In the genomic region with DNA sequence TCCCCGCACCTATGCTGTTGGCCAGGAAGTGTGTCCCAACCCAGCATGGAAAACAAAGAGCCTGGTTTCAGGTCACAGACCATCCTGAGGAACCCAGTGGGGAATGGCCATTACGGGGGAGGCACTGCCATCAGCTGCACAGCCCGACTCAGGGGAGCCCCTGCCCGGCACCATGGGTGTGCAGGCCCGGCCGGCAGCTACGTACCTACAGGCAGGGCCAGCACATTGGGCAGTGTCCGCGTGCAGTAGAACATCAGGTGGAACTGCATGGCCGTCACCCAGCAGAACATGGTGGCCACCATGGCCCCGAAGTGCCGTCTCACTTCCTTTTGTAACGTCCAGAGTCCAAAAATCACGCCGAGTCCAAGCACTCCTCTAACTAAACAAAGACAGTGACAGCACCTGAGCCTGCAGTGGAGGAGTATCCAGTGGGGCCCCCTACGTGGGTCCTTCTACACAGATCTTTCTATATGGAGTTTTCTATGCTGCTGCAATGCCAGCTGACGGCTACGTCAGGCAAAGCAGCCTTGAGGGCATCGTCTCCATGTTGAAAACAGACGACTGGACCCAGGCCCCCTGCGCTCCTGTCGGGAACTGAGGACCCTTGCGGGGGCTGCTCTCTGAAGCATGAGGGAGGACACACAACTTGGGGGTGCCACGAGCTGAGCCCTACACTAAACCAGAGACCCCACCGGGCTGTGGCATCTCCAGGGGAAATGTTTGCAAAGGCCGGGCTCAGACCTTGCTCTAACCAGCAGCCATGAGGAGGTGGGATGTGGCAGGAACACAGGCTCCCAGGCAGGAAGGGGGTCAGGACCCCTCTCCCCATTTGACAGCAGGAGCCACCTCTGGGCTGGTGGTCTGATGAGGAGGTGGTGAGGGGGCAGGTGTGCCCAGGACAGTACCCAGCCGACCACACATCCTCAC, we compare ENCODE assay signal across 26 cellular contexts.
"Had no signal": no experiment of that assay in that cellular context is flagged by ENCODE, and none has a peak within 500 bp of the region (broad histone marks: within the 10 kb centered on the region; RNA-seq: fewer than 3 reads in every experiment).

No MANE protein-coding gene starts in this region.

- H3K27me3 ChIP-seq: SJSA1 had no signal

- FAIRE-seq: astrocyte had no signal

- H3K9me3 ChIP-seq: SJSA1 had no signal

- ATAC-seq: activated CD8-positive, alpha-beta memory T cell treated with anti-CD3 and anti-CD28 coated beads, Interleukin-2, amount 10 ng/mL, durations not matched to agents 7 days and 5 days; activated T-helper 17 cell treated with anti-CD3 and anti-CD28 coated beads, Interleukin-2, amount 50 U/mL, for 72 hours; Panc1; WTC11 had no signal

- DNase-seq: activated CD4-positive, alpha-beta T cell treated with anti-CD3 and anti-CD28 coated beads, Interleukin-2, amount 10 ng/mL, durations not matched to agents 24 days and 14 days; activated CD4-positive, alpha-beta T cell treated with anti-CD3 and anti-CD28 coated beads, Interleukin-2, amount 50 U/mL, for 48 hours; activated CD4-positive, CD25-positive, alpha-beta regulatory T cell treated with anti-CD3 and anti-CD28 coated beads, Interleukin-2, amount 50 U/mL, for 72 hours; activated CD8-positive, alpha-beta memory T cell treated with anti-CD3 and anti-CD28 coated beads, Interleukin-2, amount 10 ng/mL, durations not matched to agents 7 days and 5 days; activated gamma-delta T cell; activated naive CD4-positive, alpha-beta T cell treated with anti-CD3 and anti-CD28 coated beads for 36 hours; activated T-cell treated with anti-CD3 and anti-CD28 coated beads, Interleukin-2, amount 50 U/mL, for 48 hours; amygdala; KG1; NCI-H1092; NCI-H1417; NCI-H1930; NCI-H2171; NCI-H2227 treated with DMSO at 0.1 percent for 48 hours; NCI-H446 treated with DMSO at 0.1 percent for 48 hours; NCI-H526; NCI-H774; NK-92 treated with Interleukin-12 subunit alpha and Interleukin-12 subunit beta, amount 100 ng/mL, for 24 hours; OCI-M1; SHP77; T-helper 9 cell had no signal

- H3K27ac ChIP-seq: SJSA1 had no signal

- H3K4me3 ChIP-seq: SJSA1 had no signal

- H3K4me1 ChIP-seq: SJSA1 had no signal
